In genomic region chr19:6680141-6680540, GRCh38 we compare ENCODE assay signal across 1 cellular context.
A peak's percentile ranks its signal among the peaks of the same experiment; 100 is the strongest.
TF ChIP-seq lines count a peak whose summit lies in the region.

No MANE protein-coding gene starts in this region.

TF ChIP-seq in HepG2, 621 proteins besides CTCF, POLR2A, EP300 and RAD21:
- TF ChIP-seq NFIB (CRISPR knock-in tag; IDR thresholded peaks at IDR 0.05; ENCODE audit: borderline replicate concordance), result 0 out of 2 replicates have a peak, but pooled peaks have one; percentile 30
- TF ChIP-seq MED1 (CRISPR knock-in tag; IDR thresholded peaks at IDR 0.05), result no peak
- peak; percentile 10 for TF ChIP-seq RBM22 (optimal IDR thresholded peaks at IDR 0.05; ENCODE audit: low read length)
